ENCODE assay signal across 1 cellular context in the genomic region with DNA sequence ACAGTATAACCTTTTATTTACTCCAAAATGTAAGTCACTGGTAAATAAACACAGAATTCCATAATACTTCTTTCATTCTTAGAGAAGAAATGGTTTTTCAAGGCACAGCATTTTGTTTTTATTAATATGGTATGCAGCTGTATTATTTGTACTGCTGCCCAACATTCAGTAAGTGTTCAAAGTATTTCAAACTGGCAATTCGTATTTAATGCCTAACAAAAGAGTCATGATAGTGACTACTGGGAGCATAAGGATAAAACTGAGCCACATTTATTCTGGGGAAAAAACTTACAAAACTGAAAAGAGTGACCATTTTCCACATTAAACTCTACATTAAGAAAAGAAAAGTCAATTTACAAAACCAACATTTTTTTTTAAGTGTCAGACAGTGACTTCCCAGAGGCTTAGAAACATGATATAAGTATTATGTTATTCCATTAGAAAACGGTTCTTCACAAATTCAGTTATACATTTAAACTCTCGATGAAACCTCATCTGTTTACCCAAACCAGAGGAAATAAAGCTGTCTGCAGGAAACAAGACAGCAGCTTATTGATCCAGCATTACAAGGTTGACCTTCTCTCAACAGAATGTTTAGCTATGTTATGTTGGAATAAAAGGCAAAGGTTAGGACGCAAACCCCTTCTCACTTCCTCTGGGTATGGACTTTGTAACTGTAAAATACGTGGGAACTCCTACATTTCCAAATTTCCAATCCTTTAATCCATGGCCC.
TF ChIP-seq lines count a peak whose summit lies in the region.

No MANE protein-coding gene starts in this region.

TF ChIP-seq in HepG2, 621 proteins besides CTCF, POLR2A, EP300 and RAD21 (continued from another document and continues in another):
- TF ChIP-seq NONO (IDR thresholded peaks at IDR 0.05) (no peak), NONO (CRISPR knock-in tag; conservative IDR thresholded peaks at IDR 0.05) (peak; percentile 81), SMARCE1 (IDR thresholded peaks at IDR 0.05; ENCODE audit: borderline replicate concordance) (no peak), ZNF432 (CRISPR knock-in tag; IDR thresholded peaks at IDR 0.05; ENCODE audit: borderline replicate concordance) (no peak), CENPX (CRISPR knock-in tag; IDR thresholded peaks at IDR 0.05) (no peak), SCMH1 (CRISPR knock-in tag; IDR thresholded peaks at IDR 0.05; ENCODE audit: borderline replicate concordance) (no peak), CBX5 (CRISPR knock-in tag; IDR thresholded peaks at IDR 0.05; ENCODE audit: borderline replicate concordance) (no peak), MLLT10 (CRISPR knock-in tag; IDR thresholded peaks at IDR 0.05) (no peak), KLF12 (CRISPR knock-in tag; IDR thresholded peaks at IDR 0.05; ENCODE audit: borderline replicate concordance) (0 out of 2 replicates have a peak, but pooled peaks have one; percentile 72), AGO1 (IDR thresholded peaks at IDR 0.05; ENCODE audit: low read depth, low read length, poor library complexity, severe bottlenecking) (no peak), SMAD3 (CRISPR knock-in tag; IDR thresholded peaks at IDR 0.05) (peak; percentile 99), ZMYM3 (CRISPR knock-in tag; IDR thresholded peaks at IDR 0.05) (peak; percentile 84; the same call in 1 of the 2 replicates), HDAC1 (CRISPR knock-in tag; IDR thresholded peaks at IDR 0.05) (peak; percentile 90), TEAD3 (CRISPR knock-in tag; optimal IDR thresholded peaks at IDR 0.05; ENCODE audit: borderline replicate concordance) (peak; percentile 97), ZNF614 (CRISPR knock-in tag; IDR thresholded peaks at IDR 0.05; ENCODE audit: borderline replicate concordance) (peak; percentile 92), ARNT2 (CRISPR knock-in tag; IDR thresholded peaks at IDR 0.05; ENCODE audit: low read depth) (peak; percentile 47), HOXA7 (CRISPR knock-in tag; IDR thresholded peaks at IDR 0.05) (no peak), RBM22 (optimal IDR thresholded peaks at IDR 0.05; ENCODE audit: low read length) (no peak), CENPT (CRISPR knock-in tag; IDR thresholded peaks at IDR 0.05; ENCODE audit: low read depth) (no peak), SRY (CRISPR knock-in tag; IDR thresholded peaks at IDR 0.05) (no peak), ELF4 (CRISPR knock-in tag; IDR thresholded peaks at IDR 0.05; ENCODE audit: borderline replicate concordance) (0 out of 2 replicates have a peak, but pooled peaks have one; percentile 48), POLR2AphosphoS5 (IDR thresholded peaks at IDR 0.05; ENCODE audit: low read depth, low read length) (no peak), ZNF441 (CRISPR knock-in tag; IDR thresholded peaks at IDR 0.05; ENCODE audit: borderline replicate concordance) (no peak), ARNTL (CRISPR knock-in tag; IDR thresholded peaks at IDR 0.05) (peak; percentile 84), HOXA5 (CRISPR knock-in tag; IDR thresholded peaks at IDR 0.05) (peak; percentile 76; the same call in 1 of the 2 replicates), SIX4 (CRISPR knock-in tag; IDR thresholded peaks at IDR 0.05) (peak; percentile 85), ISX (CRISPR knock-in tag; conservative IDR thresholded peaks at IDR 0.05) (no peak), FOXA1 (IDR thresholded peaks at IDR 0.05) (no peak; the same call in 1 of the 2 replicates), FOXA1 (CRISPR knock-in tag; IDR thresholded peaks at IDR 0.05) (peak; percentile 95), DNMT3B (CRISPR knock-in tag; conservative IDR thresholded peaks at IDR 0.05) (no peak), FOSL1 (CRISPR knock-in tag; IDR thresholded peaks at IDR 0.05; ENCODE audit: borderline replicate concordance) (no peak), NFYB (CRISPR knock-in tag; IDR thresholded peaks at IDR 0.05) (no peak), REL (CRISPR knock-in tag; conservative IDR thresholded peaks at IDR 0.05) (no peak), ZNF570 (CRISPR knock-in tag; IDR thresholded peaks at IDR 0.05; ENCODE audit: borderline replicate concordance) (no peak), ZNF317 (CRISPR knock-in tag; IDR thresholded peaks at IDR 0.05) (no peak; the same call in 1 of the 2 replicates), ZMYM2 (CRISPR knock-in tag; IDR thresholded peaks at IDR 0.05) (peak; percentile 32; the same call in 1 of the 2 replicates), ADNP (CRISPR knock-in tag; IDR thresholded peaks at IDR 0.05) (no peak), SRSF1 (optimal IDR thresholded peaks at IDR 0.05; ENCODE audit: low read depth, low read length) (no peak), NR2F1 (CRISPR knock-in tag; IDR thresholded peaks at IDR 0.05) (peak; percentile 90 to 92), ZNF256 (CRISPR knock-in tag; conservative IDR thresholded peaks at IDR 0.05) (no peak), HHEX (CRISPR knock-in tag; IDR thresholded peaks at IDR 0.05) (peak; percentile 64; the same call in 1 of the 2 replicates), ZNF841 (CRISPR knock-in tag; IDR thresholded peaks at IDR 0.05; ENCODE audit: borderline replicate concordance) (no peak), ZNF350 (CRISPR knock-in tag; IDR thresholded peaks at IDR 0.05; ENCODE audit: borderline replicate concordance, low read depth) (no peak), PPARG (CRISPR knock-in tag; conservative IDR thresholded peaks at IDR 0.05) (peak; percentile 100), KDM1A (CRISPR knock-in tag; IDR thresholded peaks at IDR 0.05) (peak; percentile 40; the same call in 1 of the 2 replicates), PCBP1 (IDR thresholded peaks at IDR 0.05; ENCODE audit: borderline replicate concordance, low read depth, low read length) (no peak), SATB2 (CRISPR knock-in tag; IDR thresholded peaks at IDR 0.05) (no peak)
- TF ChIP-seq, protein P1, sequence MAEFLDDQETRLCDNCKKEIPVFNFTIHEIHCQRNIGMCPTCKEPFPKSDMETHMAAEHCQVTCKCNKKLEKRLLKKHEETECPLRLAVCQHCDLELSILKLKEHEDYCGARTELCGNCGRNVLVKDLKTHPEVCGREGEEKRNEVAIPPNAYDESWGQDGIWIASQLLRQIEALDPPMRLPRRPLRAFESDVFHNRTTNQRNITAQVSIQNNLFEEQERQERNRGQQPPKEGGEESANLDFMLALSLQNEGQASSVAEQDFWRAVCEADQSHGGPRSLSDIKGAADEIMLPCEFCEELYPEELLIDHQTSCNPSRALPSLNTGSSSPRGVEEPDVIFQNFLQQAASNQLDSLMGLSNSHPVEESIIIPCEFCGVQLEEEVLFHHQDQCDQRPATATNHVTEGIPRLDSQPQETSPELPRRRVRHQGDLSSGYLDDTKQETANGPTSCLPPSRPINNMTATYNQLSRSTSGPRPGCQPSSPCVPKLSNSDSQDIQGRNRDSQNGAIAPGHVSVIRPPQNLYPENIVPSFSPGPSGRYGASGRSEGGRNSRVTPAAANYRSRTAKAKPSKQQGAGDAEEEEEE (CRISPR knock-in tag; IDR thresholded peaks at IDR 0.05; ENCODE audit: borderline replicate concordance): no peak
- TF ChIP-seq, protein P2, sequence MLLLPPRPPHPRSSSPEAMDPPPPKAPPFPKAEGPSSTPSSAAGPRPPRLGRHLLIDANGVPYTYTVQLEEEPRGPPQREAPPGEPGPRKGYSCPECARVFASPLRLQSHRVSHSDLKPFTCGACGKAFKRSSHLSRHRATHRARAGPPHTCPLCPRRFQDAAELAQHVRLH (CRISPR knock-in tag; IDR thresholded peaks at IDR 0.05; ENCODE audit: borderline replicate concordance, low read depth): peak; percentile 93
- TF ChIP-seq, protein P3, sequence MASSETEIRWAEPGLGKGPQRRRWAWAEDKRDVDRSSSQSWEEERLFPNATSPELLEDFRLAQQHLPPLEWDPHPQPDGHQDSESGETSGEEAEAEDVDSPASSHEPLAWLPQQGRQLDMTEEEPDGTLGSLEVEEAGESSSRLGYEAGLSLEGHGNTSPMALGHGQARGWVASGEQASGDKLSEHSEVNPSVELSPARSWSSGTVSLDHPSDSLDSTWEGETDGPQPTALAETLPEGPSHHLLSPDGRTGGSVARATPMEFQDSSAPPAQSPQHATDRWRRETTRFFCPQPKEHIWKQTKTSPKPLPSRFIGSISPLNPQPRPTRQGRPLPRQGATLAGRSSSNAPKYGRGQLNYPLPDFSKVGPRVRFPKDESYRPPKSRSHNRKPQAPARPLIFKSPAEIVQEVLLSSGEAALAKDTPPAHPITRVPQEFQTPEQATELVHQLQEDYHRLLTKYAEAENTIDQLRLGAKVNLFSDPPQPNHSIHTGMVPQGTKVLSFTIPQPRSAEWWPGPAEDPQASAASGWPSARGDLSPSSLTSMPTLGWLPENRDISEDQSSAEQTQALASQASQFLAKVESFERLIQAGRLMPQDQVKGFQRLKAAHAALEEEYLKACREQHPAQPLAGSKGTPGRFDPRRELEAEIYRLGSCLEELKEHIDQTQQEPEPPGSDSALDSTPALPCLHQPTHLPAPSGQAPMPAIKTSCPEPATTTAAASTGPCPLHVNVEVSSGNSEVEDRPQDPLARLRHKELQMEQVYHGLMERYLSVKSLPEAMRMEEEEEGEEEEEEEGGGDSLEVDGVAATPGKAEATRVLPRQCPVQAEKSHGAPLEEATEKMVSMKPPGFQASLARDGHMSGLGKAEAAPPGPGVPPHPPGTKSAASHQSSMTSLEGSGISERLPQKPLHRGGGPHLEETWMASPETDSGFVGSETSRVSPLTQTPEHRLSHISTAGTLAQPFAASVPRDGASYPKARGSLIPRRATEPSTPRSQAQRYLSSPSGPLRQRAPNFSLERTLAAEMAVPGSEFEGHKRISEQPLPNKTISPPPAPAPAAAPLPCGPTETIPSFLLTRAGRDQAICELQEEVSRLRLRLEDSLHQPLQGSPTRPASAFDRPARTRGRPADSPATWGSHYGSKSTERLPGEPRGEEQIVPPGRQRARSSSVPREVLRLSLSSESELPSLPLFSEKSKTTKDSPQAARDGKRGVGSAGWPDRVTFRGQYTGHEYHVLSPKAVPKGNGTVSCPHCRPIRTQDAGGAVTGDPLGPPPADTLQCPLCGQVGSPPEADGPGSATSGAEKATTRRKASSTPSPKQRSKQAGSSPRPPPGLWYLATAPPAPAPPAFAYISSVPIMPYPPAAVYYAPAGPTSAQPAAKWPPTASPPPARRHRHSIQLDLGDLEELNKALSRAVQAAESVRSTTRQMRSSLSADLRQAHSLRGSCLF (CRISPR knock-in tag; IDR thresholded peaks at IDR 0.05; ENCODE audit: borderline replicate concordance): no peak
- TF ChIP-seq, protein P4, sequence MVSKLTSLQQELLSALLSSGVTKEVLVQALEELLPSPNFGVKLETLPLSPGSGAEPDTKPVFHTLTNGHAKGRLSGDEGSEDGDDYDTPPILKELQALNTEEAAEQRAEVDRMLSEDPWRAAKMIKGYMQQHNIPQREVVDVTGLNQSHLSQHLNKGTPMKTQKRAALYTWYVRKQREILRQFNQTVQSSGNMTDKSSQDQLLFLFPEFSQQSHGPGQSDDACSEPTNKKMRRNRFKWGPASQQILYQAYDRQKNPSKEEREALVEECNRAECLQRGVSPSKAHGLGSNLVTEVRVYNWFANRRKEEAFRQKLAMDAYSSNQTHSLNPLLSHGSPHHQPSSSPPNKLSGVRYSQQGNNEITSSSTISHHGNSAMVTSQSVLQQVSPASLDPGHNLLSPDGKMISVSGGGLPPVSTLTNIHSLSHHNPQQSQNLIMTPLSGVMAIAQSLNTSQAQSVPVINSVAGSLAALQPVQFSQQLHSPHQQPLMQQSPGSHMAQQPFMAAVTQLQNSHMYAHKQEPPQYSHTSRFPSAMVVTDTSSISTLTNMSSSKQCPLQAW (CRISPR knock-in tag; IDR thresholded peaks at IDR 0.05): peak; percentile 66; the same call in 1 of the 2 replicates
- TF ChIP-seq, protein P5, sequence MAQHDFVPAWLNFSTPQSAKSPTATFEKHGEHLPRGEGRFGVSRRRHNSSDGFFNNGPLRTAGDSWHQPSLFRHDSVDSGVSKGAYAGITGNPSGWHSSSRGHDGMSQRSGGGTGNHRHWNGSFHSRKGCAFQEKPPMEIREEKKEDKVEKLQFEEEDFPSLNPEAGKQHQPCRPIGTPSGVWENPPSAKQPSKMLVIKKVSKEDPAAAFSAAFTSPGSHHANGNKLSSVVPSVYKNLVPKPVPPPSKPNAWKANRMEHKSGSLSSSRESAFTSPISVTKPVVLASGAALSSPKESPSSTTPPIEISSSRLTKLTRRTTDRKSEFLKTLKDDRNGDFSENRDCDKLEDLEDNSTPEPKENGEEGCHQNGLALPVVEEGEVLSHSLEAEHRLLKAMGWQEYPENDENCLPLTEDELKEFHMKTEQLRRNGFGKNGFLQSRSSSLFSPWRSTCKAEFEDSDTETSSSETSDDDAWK (CRISPR knock-in tag; IDR thresholded peaks at IDR 0.05): no peak
- TF ChIP-seq, protein P6, sequence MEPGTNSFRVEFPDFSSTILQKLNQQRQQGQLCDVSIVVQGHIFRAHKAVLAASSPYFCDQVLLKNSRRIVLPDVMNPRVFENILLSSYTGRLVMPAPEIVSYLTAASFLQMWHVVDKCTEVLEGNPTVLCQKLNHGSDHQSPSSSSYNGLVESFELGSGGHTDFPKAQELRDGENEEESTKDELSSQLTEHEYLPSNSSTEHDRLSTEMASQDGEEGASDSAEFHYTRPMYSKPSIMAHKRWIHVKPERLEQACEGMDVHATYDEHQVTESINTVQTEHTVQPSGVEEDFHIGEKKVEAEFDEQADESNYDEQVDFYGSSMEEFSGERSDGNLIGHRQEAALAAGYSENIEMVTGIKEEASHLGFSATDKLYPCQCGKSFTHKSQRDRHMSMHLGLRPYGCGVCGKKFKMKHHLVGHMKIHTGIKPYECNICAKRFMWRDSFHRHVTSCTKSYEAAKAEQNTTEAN (CRISPR knock-in tag; conservative IDR thresholded peaks at IDR 0.05): 0 out of 2 replicates have a peak, but pooled peaks have one; percentile 72
- TF ChIP-seq, protein P7, sequence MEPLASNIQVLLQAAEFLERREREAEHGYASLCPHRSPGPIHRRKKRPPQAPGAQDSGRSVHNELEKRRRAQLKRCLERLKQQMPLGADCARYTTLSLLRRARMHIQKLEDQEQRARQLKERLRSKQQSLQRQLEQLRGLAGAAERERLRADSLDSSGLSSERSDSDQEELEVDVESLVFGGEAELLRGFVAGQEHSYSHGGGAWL (CRISPR knock-in tag; IDR thresholded peaks at IDR 0.05): no peak
- TF ChIP-seq, protein P8, sequence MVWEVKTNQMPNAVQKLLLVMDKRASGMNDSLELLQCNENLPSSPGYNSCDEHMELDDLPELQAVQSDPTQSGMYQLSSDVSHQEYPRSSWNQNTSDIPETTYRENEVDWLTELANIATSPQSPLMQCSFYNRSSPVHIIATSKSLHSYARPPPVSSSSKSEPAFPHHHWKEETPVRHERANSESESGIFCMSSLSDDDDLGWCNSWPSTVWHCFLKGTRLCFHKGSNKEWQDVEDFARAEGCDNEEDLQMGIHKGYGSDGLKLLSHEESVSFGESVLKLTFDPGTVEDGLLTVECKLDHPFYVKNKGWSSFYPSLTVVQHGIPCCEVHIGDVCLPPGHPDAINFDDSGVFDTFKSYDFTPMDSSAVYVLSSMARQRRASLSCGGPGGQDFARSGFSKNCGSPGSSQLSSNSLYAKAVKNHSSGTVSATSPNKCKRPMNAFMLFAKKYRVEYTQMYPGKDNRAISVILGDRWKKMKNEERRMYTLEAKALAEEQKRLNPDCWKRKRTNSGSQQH (CRISPR knock-in tag; IDR thresholded peaks at IDR 0.05; ENCODE audit: low read depth): no peak
- TF ChIP-seq, protein P9, sequence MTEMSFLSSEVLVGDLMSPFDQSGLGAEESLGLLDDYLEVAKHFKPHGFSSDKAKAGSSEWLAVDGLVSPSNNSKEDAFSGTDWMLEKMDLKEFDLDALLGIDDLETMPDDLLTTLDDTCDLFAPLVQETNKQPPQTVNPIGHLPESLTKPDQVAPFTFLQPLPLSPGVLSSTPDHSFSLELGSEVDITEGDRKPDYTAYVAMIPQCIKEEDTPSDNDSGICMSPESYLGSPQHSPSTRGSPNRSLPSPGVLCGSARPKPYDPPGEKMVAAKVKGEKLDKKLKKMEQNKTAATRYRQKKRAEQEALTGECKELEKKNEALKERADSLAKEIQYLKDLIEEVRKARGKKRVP (CRISPR knock-in tag; IDR thresholded peaks at IDR 0.05): peak in 1 of 2 experiments; percentile 43; a peak in 1 of 4 replicates
